Comparison of ENCODE assay signal across 37 cellular contexts in genomic region chr2:124625561-124625960, GRCh38.
DNase-seq lines count a peak whose midpoint lies in the region; ATAC-seq, FAIRE-seq and TF ChIP-seq lines count a peak whose summit lies in the region.
"Had no signal": no experiment of that assay in that cellular context is flagged by ENCODE, and none has a peak within 500 bp of the region (broad histone marks: within the 10 kb centered on the region; RNA-seq: fewer than 3 reads in every experiment).

No MANE protein-coding gene starts in this region.

- TF ChIP-seq RAD21 in liver (IDR thresholded peaks at IDR 0.05): no peak
- TF ChIP-seq RAD21 in HepG2 (CRISPR knock-in tag; IDR thresholded peaks at IDR 0.05): no peak

- H3K9me3 ChIP-seq in liver (ENCODE audit: control insufficient read depth in 4 of 4, low read length in 3 of 4) (no peaks in the 10 kb centered on the region), HepG2 (ENCODE audit: low read length) (no peaks in the 10 kb centered on the region), WERI-Rb-1 (ENCODE audit: severe bottlenecking) (no peaks in the 10 kb centered on the region)
- H3K9me3 ChIP-seq: A549; BE2C; BLaER1; BLaER1 treated with 17β-estradiol and CSF1 and Interleukin-3, amounts not matched to agents 10 nM and 100 nM; Caco-2 had no signal

- DNase-seq in HepG2 (ENCODE audit: low spot score) (no peak), globus pallidus (ENCODE audit: low spot score) (peak; percentile 9), left lobe of liver (ENCODE audit: low spot score) (no peak), progenitor cell of endocrine pancreas (ENCODE audit: low spot score, unreplicated experiment) (no peak), WERI-Rb-1 (no peak)
- DNase-seq: 8988T; ACHN; AML-193; BE2C; C1 segment of cervical spinal cord; Caco-2; Calu3; CD4-positive, alpha-beta memory T cell; CD4-positive, alpha-beta T cell; CD4-positive, CD25-positive, alpha-beta regulatory T cell; CD8-positive, alpha-beta memory T cell; CD8-positive, alpha-beta T cell; COR-L47; DMS 273 treated with DMSO at 0.1 percent for 48 hours; DMS153; DMS53; DMS79; DMS79 treated with DMSO at 0.1 percent for 48 hours; DND-41; EL had no signal

- in situ Hi-C loops in HepG2 (cut with HindIII; ENCODE audit: extremely low pct_ligation_motif_present, low pct_unique_long_range_greater_than_20kb): no loop called here

- TF ChIP-seq CTCF in liver (IDR thresholded peaks at IDR 0.05; ENCODE audit: low read depth, low read length, missing input control): no peak
- no peak for TF ChIP-seq CTCF in HepG2 (CRISPR knock-in tag; IDR thresholded peaks at IDR 0.05)
- TF ChIP-seq CTCF in progenitor cell of endocrine pancreas (IDR thresholded peaks at IDR 0.05; ENCODE audit: unreplicated experiment): no peak
- TF ChIP-seq CTCF in WERI-Rb-1 (IDR thresholded peaks at IDR 0.05; ENCODE audit: low read depth, low read length): no peak

- peaks cover 20% of the 10 kb centered on the region for H3K9me3 Mint-ChIP-seq in progenitor cell of endocrine pancreas (ENCODE audit: low read depth)
- H3K9me3 Mint-ChIP-seq in activated T-helper 17 cell treated with anti-CD3 and anti-CD28 coated beads, Interleukin-2, amount 50 U/mL, for 72 hours: peaks cover 20% of the 10 kb centered on the region
- H3K9me3 Mint-ChIP-seq: CD4-positive, alpha-beta T cell had no signal

- TF ChIP-seq POLR2A in HepG2 (IDR thresholded peaks at IDR 0.05; ENCODE audit: insufficient read depth in 1 of 2, low read depth in 2 of 2, low read length in 2 of 2): no peak

- TF ChIP-seq EP300 in HepG2 (IDR thresholded peaks at IDR 0.05; ENCODE audit: low read depth in 2 of 2, low read length in 2 of 2): no peak
- no peak for TF ChIP-seq EP300 in HepG2 (CRISPR knock-in tag; IDR thresholded peaks at IDR 0.05; ENCODE audit: borderline replicate concordance)

- peaks cover 10% of the 10 kb centered on the region for H3K36me3 Mint-ChIP-seq in progenitor cell of endocrine pancreas (ENCODE audit: insufficient read depth)
- H3K36me3 Mint-ChIP-seq in activated T-helper 17 cell treated with anti-CD3 and anti-CD28 coated beads, Interleukin-2, amount 50 U/mL, for 72 hours (ENCODE audit: low read depth): no peaks in the 10 kb centered on the region
- H3K36me3 Mint-ChIP-seq: CD14-positive monocyte; CD4-positive, alpha-beta memory T cell; CD4-positive, CD25-positive, alpha-beta regulatory T cell; CD8-positive, alpha-beta memory T cell; CD8-positive, alpha-beta T cell had no signal

- no peaks in the 10 kb centered on the region for H3K27me3 Mint-ChIP-seq in progenitor cell of endocrine pancreas
- H3K27me3 Mint-ChIP-seq in activated T-helper 17 cell treated with anti-CD3 and anti-CD28 coated beads, Interleukin-2, amount 50 U/mL, for 72 hours: no peaks in the 10 kb centered on the region
- H3K27me3 Mint-ChIP-seq: B cell; CD4-positive, alpha-beta memory T cell; CD4-positive, alpha-beta T cell; CD4-positive, CD25-positive, alpha-beta regulatory T cell; CD8-positive, alpha-beta memory T cell had no signal

- 50% methylated on average over 5 of the region's 5 CpGs for WGBS in liver
- WGBS in HepG2 (ENCODE audit: low lambda C conversion rate): 17% methylated on average over 5 of the region's 5 CpGs

- no TSS peak for BruUV-seq in HepG2 (replicated peaks; lab: Mats Ljungman, UMichigan)

- H2AFZ ChIP-seq in HepG2 (ENCODE audit: low read length): no peak overlapping the region

- H3K27ac ChIP-seq in liver (ENCODE audit: low read depth in 1 of 2, low read length in 2 of 2) (no peak overlapping the region), HepG2 (ENCODE audit: extremely low read length, insufficient read depth, low read length) (no peak overlapping the region), WERI-Rb-1 (no peak overlapping the region)
- H3K27ac ChIP-seq: 22Rv1; A549; BLaER1; BLaER1 treated with 17β-estradiol and CSF1 and Interleukin-3, amounts not matched to agents 10 nM and 100 nM; C4-2B had no signal

- H3K4me1 ChIP-seq in liver (ENCODE audit: control insufficient read depth in 4 of 4, insufficient read depth in 4 of 4, low read length in 3 of 4) (no peaks in the 10 kb centered on the region), HepG2 (ENCODE audit: insufficient read depth, low read length) (no peaks in the 10 kb centered on the region)
- H3K4me1 ChIP-seq: A549; BE2C; BLaER1; BLaER1 treated with 17β-estradiol and CSF1 and Interleukin-3, amounts not matched to agents 10 nM and 100 nM; Caco-2 had no signal

- intact Hi-C loops in HepG2 (cut with micrococcal nuclease; ENCODE audit: unreplicated experiment): no loop called here

- no peak overlapping the region for H3K4me3 Mint-ChIP-seq in progenitor cell of endocrine pancreas (ENCODE audit: low read depth)
- H3K4me3 Mint-ChIP-seq in activated T-helper 17 cell treated with anti-CD3 and anti-CD28 coated beads, Interleukin-2, amount 50 U/mL, for 72 hours: no peak overlapping the region
- H3K4me3 Mint-ChIP-seq: B cell; CD14-positive monocyte; CD4-positive, alpha-beta memory T cell; CD4-positive, alpha-beta T cell; CD4-positive, CD25-positive, alpha-beta regulatory T cell; CD8-positive, alpha-beta T cell had no signal

- H3K9ac ChIP-seq in liver (ENCODE audit: low read depth in 1 of 2, low read length in 2 of 2) (no peak overlapping the region), HepG2 (ENCODE audit: insufficient read depth, low read depth, low read length) (no peak overlapping the region)
- H3K9ac ChIP-seq: BLaER1; BLaER1 treated with 17β-estradiol and CSF1 and Interleukin-3, amounts not matched to agents 10 nM and 100 nM had no signal

- no peak for FAIRE-seq in HepG2 (lab: Jason Lieb, UNC)
- FAIRE-seq: A204.1, A549, D721Med had no signal

- H3K4me2 ChIP-seq in HepG2 (ENCODE audit: low read depth, low read length): no peak overlapping the region
- H3K4me2 ChIP-seq: A549; BLaER1; BLaER1 treated with 17β-estradiol and CSF1 and Interleukin-3, amounts not matched to agents 10 nM and 100 nM had no signal

- no peaks in the 10 kb centered on the region for H3K79me2 ChIP-seq in HepG2 (ENCODE audit: insufficient read depth, low read length)

- peaks cover 0 to 4% (median 0%) of the 10 kb centered on the region in 4 donors for H3K27me3 ChIP-seq in liver (ENCODE audit: control insufficient read depth in 4 of 4, insufficient read depth in 4 of 4, low read length in 3 of 4)
- peaks cover 0 to 12% of the 10 kb centered on the region in 2 experiments; a peak in 2 of 5 replicates for H3K27me3 ChIP-seq in HepG2 (ENCODE audit: control insufficient read depth in 1 of 2, insufficient read depth in 2 of 2, low read length in 2 of 2)
- no peaks in the 10 kb centered on the region for H3K27me3 ChIP-seq in WERI-Rb-1 (ENCODE audit: insufficient read depth, low read depth, severe bottlenecking)
- H3K27me3 ChIP-seq: BE2C; BLaER1; BLaER1 treated with 17β-estradiol and CSF1 and Interleukin-3, amounts not matched to agents 10 nM and 100 nM had no signal

- peak overlapping the region; percentile 9 for H3K27ac Mint-ChIP-seq in progenitor cell of endocrine pancreas
- H3K27ac Mint-ChIP-seq in activated T-helper 17 cell treated with anti-CD3 and anti-CD28 coated beads, Interleukin-2, amount 50 U/mL, for 72 hours: no peak overlapping the region
- H3K27ac Mint-ChIP-seq: B cell; CD14-positive monocyte; CD4-positive, alpha-beta memory T cell; CD4-positive, alpha-beta T cell; CD4-positive, CD25-positive, alpha-beta regulatory T cell; CD8-positive, alpha-beta memory T cell; CD8-positive, alpha-beta T cell had no signal

- CTCF ChIA-PET in HepG2 (lab: Yijun Ruan, JAX; ENCODE audit: low intra/inter-chr PET ratio, low total read pairs): no interaction called here

- ATAC-seq in HepG2: no peak
- ATAC-seq in left lobe of liver: peak; percentile 80
- no peak for ATAC-seq in activated T-helper 17 cell treated with anti-CD3 and anti-CD28 coated beads, Interleukin-2, amount 50 U/mL, for 72 hours (replicated peaks)
- no peak for ATAC-seq in HG03439 (IDR thresholded peaks at IDR 0.05; ENCODE audit: unreplicated experiment)
- ATAC-seq: A549; CD8-positive, alpha-beta T cell had no signal

- H4K20me1 ChIP-seq in HepG2 (ENCODE audit: insufficient read depth, low read length): no peaks in the 10 kb centered on the region
- H4K20me1 ChIP-seq: BLaER1; BLaER1 treated with 17β-estradiol and CSF1 and Interleukin-3, amounts not matched to agents 10 nM and 100 nM had no signal

- POLR2A ChIA-PET in HepG2 (lab: Yijun Ruan, JAX): no interaction called here

- no peak overlapping the region for H3K4me3 ChIP-seq in liver (ENCODE audit: low read depth in 1 of 3, low read length in 3 of 3)
- no peak overlapping the region for H3K4me3 ChIP-seq in HepG2 (replicated peaks in 1 of 3; ENCODE audit: insufficient read depth in 1 of 3, low read depth in 2 of 3, low read length in 3 of 3)
- H3K4me3 ChIP-seq in WERI-Rb-1 (ENCODE audit: low read depth, low read length): no peak overlapping the region
- H3K4me3 ChIP-seq: A549; BLaER1; BLaER1 treated with 17β-estradiol and CSF1 and Interleukin-3, amounts not matched to agents 10 nM and 100 nM had no signal

- peaks cover 22% of the 10 kb centered on the region for H3K4me1 Mint-ChIP-seq in progenitor cell of endocrine pancreas (ENCODE audit: low read depth)
- no peaks in the 10 kb centered on the region for H3K4me1 Mint-ChIP-seq in activated T-helper 17 cell treated with anti-CD3 and anti-CD28 coated beads, Interleukin-2, amount 50 U/mL, for 72 hours
- H3K4me1 Mint-ChIP-seq: B cell; CD14-positive monocyte; CD4-positive, alpha-beta memory T cell; CD4-positive, CD25-positive, alpha-beta regulatory T cell; CD8-positive, alpha-beta memory T cell had no signal

- H3K36me3 ChIP-seq in liver (ENCODE audit: control insufficient read depth in 4 of 4, insufficient read depth in 3 of 4, low read depth in 1 of 4, low read length in 3 of 4) (no peaks in the 10 kb centered on the region), HepG2 (replicated peaks in 1 of 2; ENCODE audit: control insufficient read depth in 1 of 2, insufficient read depth in 2 of 2, low read length in 2 of 2) (no peaks in the 10 kb centered on the region), WERI-Rb-1 (no peaks in the 10 kb centered on the region)
- H3K36me3 ChIP-seq: BE2C; BLaER1; BLaER1 treated with 17β-estradiol and CSF1 and Interleukin-3, amounts not matched to agents 10 nM and 100 nM had no signal

TF ChIP-seq in liver, 16 proteins besides CTCF, POLR2A, EP300 and RAD21 (continues in another document):
- TF ChIP-seq HNF4G (IDR thresholded peaks at IDR 0.05) (no peak), FOXA1 (IDR thresholded peaks at IDR 0.05) (no peak), FOXA2 (IDR thresholded peaks at IDR 0.05) (peak; percentile 29), RXRA (IDR thresholded peaks at IDR 0.05) (no peak)

TF ChIP-seq in HepG2, 621 proteins besides CTCF, POLR2A, EP300 and RAD21:
- TF ChIP-seq ZNF232 (CRISPR knock-in tag; IDR thresholded peaks at IDR 0.05; ENCODE audit: borderline replicate concordance) (no peak), ZNF337 (CRISPR knock-in tag; IDR thresholded peaks at IDR 0.05; ENCODE audit: borderline replicate concordance, low read depth) (no peak), ZBTB7B (CRISPR knock-in tag; IDR thresholded peaks at IDR 0.05) (no peak)
